27 cellular contexts compared by ENCODE assay signal in genomic region chr10:124157286-124157685, GRCh38.
DNase-seq lines count a peak whose midpoint lies in the region; ATAC-seq and TF ChIP-seq lines count a peak whose summit lies in the region.
"Had no signal": no experiment of that assay in that cellular context is flagged by ENCODE, and none has a peak within 500 bp of the region (broad histone marks: within the 10 kb centered on the region; RNA-seq: fewer than 3 reads in every experiment).

No MANE protein-coding gene starts in this region.

- no peak overlapping the region for H3K4me3 ChIP-seq in GM23248
- H3K4me3 ChIP-seq in choroid plexus epithelial cell (ENCODE audit: low read depth, low read length): no peak overlapping the region
- peak overlapping the region; percentile 15 for H3K4me3 ChIP-seq in thoracic aorta
- H3K4me3 ChIP-seq in CD8-positive, alpha-beta T cell (ENCODE audit: low read depth, low read length): no peak overlapping the region
- H3K4me3 ChIP-seq: mucosa of descending colon, prostate gland, vagina had no signal

- peaks cover 8% of the 10 kb centered on the region for H3K27me3 Mint-ChIP-seq in CD8-positive, alpha-beta T cell (ENCODE audit: low read depth)

- H3K9me3 ChIP-seq in GM23248 (ENCODE audit: low read depth) (no peaks in the 10 kb centered on the region), thoracic aorta (no peaks in the 10 kb centered on the region)
- H3K9me3 ChIP-seq in CD8-positive, alpha-beta T cell (ENCODE audit: low read length): no peaks in the 10 kb centered on the region
- H3K9me3 ChIP-seq: mucosa of descending colon, prostate gland, vagina had no signal

- no peak overlapping the region for H3K4me2 ChIP-seq in GM23248 (ENCODE audit: unreplicated experiment)

- H3K27ac ChIP-seq in GM23248: no peak overlapping the region
- peak overlapping the region; percentile 84 to 86 for H3K27ac ChIP-seq in thoracic aorta
- H3K27ac ChIP-seq in CD8-positive, alpha-beta T cell (ENCODE audit: low read depth, low read length): no peak overlapping the region
- H3K27ac ChIP-seq: prostate gland, RWPE1, vagina had no signal

- no peaks in the 10 kb centered on the region for H3K9me3 Mint-ChIP-seq in CD8-positive, alpha-beta T cell

- no peaks in the 10 kb centered on the region for H4K20me1 ChIP-seq in GM23248 (ENCODE audit: insufficient read depth)

- POLR2A ChIA-PET in CD8-positive, alpha-beta T cell (lab: Charles Lee): no interaction called here

- ATAC-seq in thoracic aorta (ENCODE audit: insufficient number of reproducible peaks, low FRiP score, low read depth): no peak
- ATAC-seq in CD8-positive, alpha-beta T cell: no peak
- ATAC-seq: activated CD4-positive, CD25-positive, alpha-beta regulatory T cell treated with anti-CD3 and anti-CD28 coated beads, Interleukin-2, amount 50 U/mL, for 24 hours; activated CD8-positive, alpha-beta T cell treated with anti-CD3 and anti-CD28 coated beads for 36 hours; mucosa of descending colon; stimulated activated effector memory CD8-positive, alpha-beta T cell treated with anti-CD3 and anti-CD28 coated beads, Interleukin-12 subunit alpha, Interleukin-12 subunit beta, amount 100 ng/mL, for 72 hours had no signal

- no peak overlapping the region for H2AFZ ChIP-seq in GM23248

- no peaks in the 10 kb centered on the region for H3F3A ChIP-seq in GM23248 (ENCODE audit: insufficient read depth)

- WGBS in GM23248 (ENCODE audit: low coverage in 1 of 2, low lambda C conversion rate in 2 of 2, missing lambda C conversion rate in 2 of 2), 2 experiments: 37 to 38% methylated on average over 5 of the region's 5 CpGs

- H3K36me3 Mint-ChIP-seq in CD8-positive, alpha-beta T cell: no peaks in the 10 kb centered on the region
- H3K36me3 Mint-ChIP-seq: CD4-positive, alpha-beta memory T cell; stimulated activated effector memory CD8-positive, alpha-beta T cell treated with anti-CD3 and anti-CD28 coated beads, Interleukin-12 subunit alpha, Interleukin-12 subunit beta, amount 100 ng/mL, for 72 hours had no signal

- H3K36me3 ChIP-seq in GM23248 (ENCODE audit: low read depth) (no peaks in the 10 kb centered on the region), thoracic aorta (no peaks in the 10 kb centered on the region)
- H3K36me3 ChIP-seq in CD8-positive, alpha-beta T cell (ENCODE audit: insufficient read depth, low read length): no peaks in the 10 kb centered on the region
- H3K36me3 ChIP-seq: prostate gland, vagina had no signal

- no peaks in the 10 kb centered on the region for H3K9me2 ChIP-seq in GM23248 (ENCODE audit: insufficient read depth)

- H3K9ac ChIP-seq in GM23248: no peak overlapping the region

- peak; percentile 8 for DNase-seq in GM23248
- DNase-seq in choroid plexus epithelial cell (ENCODE audit: low read depth): peak; percentile 62
- peak; percentile 64 for DNase-seq in myocyte (ENCODE audit: low read depth)
- no peak for DNase-seq in thoracic aorta (ENCODE audit: low spot score)
- DNase-seq in CD8-positive, alpha-beta T cell: no peak
- no peak for DNase-seq in NCI-H1092 treated with DMSO at 0.1 percent for 48 hours (lab: John Stamatoyannopoulos, UW)
- no peak for DNase-seq in activated CD4-positive, alpha-beta T cell treated with anti-CD3 and anti-CD28 coated beads, Interleukin-2, amount 50 U/mL, for 48 hours
- DNase-seq in NCI-H187 treated with DMSO at 0.1 percent for 48 hours (lab: John Stamatoyannopoulos, UW): no peak
- DNase-seq: activated effector memory CD4-positive, alpha-beta T cell treated with anti-CD3 and anti-CD28 coated beads, Interleukin-2, amount 50 U/mL, for 16 hours; activated T-cell treated with anti-CD3 and anti-CD28 coated beads for 4 hours; CD4-positive, alpha-beta memory T cell; cortex of kidney; DMS153; islet precursor cell; mucosa of descending colon; NCI-H1694; NCI-H226; NCI-H748 treated with DMSO at 0.1 percent for 48 hours; small intestine had no signal

- intact Hi-C loops in CD8-positive, alpha-beta T cell (cut with DNase I, micrococcal nuclease): loop anchor here in 1 of 2 experiments (10.0 kb wide), 1 partner anchor 198 kb away; no protein-coding TSS in a partner anchor

- H3K27me3 ChIP-seq in GM23248 (replicated peaks; ENCODE audit: insufficient read depth): peaks cover 14% of the 10 kb centered on the region
- H3K27me3 ChIP-seq in thoracic aorta (replicated peaks; ENCODE audit: insufficient read depth): no peaks in the 10 kb centered on the region
- H3K27me3 ChIP-seq in CD8-positive, alpha-beta T cell (ENCODE audit: insufficient read depth, low read length): no peaks in the 10 kb centered on the region
- H3K27me3 ChIP-seq: vagina had no signal

- CTCF ChIA-PET in CD8-positive, alpha-beta T cell (lab: Charles Lee): interaction anchor here (0.8 kb wide), 1 partner anchor 232 kb away, joined by 3 read pairs; no protein-coding TSS in a partner anchor

- H3K4me3 Mint-ChIP-seq in CD8-positive, alpha-beta T cell: no peak overlapping the region
- H3K4me3 Mint-ChIP-seq: activated CD8-positive, alpha-beta T cell treated with anti-CD3 and anti-CD28 coated beads for 36 hours; CD4-positive, alpha-beta memory T cell; H9; neural crest cell; stimulated activated effector memory CD8-positive, alpha-beta T cell treated with anti-CD3 and anti-CD28 coated beads, Interleukin-12 subunit alpha, Interleukin-12 subunit beta, amount 100 ng/mL, for 72 hours had no signal

- H3K4me1 ChIP-seq in GM23248 (ENCODE audit: insufficient read depth) (peaks cover 11% of the 10 kb centered on the region), thoracic aorta (ENCODE audit: control insufficient read depth in 1 of 2, low read depth in 2 of 2) (peaks cover 44 to 59% of the 10 kb centered on the region in 2 donors)
- H3K4me1 ChIP-seq in CD8-positive, alpha-beta T cell (ENCODE audit: insufficient read depth, low read length): peaks cover 13% of the 10 kb centered on the region

- no peak overlapping the region for H3K27ac Mint-ChIP-seq in CD8-positive, alpha-beta T cell
- H3K27ac Mint-ChIP-seq: activated CD8-positive, alpha-beta T cell treated with anti-CD3 and anti-CD28 coated beads for 36 hours; CD4-positive, alpha-beta memory T cell; H9; stimulated activated effector memory CD8-positive, alpha-beta T cell treated with anti-CD3 and anti-CD28 coated beads, Interleukin-12 subunit alpha, Interleukin-12 subunit beta, amount 100 ng/mL, for 72 hours had no signal

- in situ Hi-C loops in GM23248 (cut with MboI): no loop called here

- H3K79me2 ChIP-seq in GM23248 (ENCODE audit: insufficient read depth): no peaks in the 10 kb centered on the region

- TF ChIP-seq CTCF in choroid plexus epithelial cell (conservative IDR thresholded peaks at IDR 0.05; ENCODE audit: low read depth, low read length) (no peak), thoracic aorta (IDR thresholded peaks at IDR 0.05) (no peak)
- TF ChIP-seq CTCF in CD8-positive, alpha-beta T cell (IDR thresholded peaks at IDR 0.05): no peak

- no peaks in the 10 kb centered on the region for H3K4me1 Mint-ChIP-seq in CD8-positive, alpha-beta T cell (ENCODE audit: low read depth)

Comparison
In these comparisons a context has a peak if more than half of its experiments do, and no peak if none do; other contexts are left out.
1. DNase-seq: peak in GM23248 (single experiment), choroid plexus epithelial cell (single experiment) and myocyte (single experiment); none in thoracic aorta (single experiment), CD8-positive, alpha-beta T cell (0 of 7), NCI-H1092 treated with DMSO at 0.1 percent for 48 hours (single experiment), activated CD4-positive, alpha-beta T cell treated with anti-CD3 and anti-CD28 coated beads, Interleukin-2, amount 50 U/mL, for 48 hours (0 of 2) and NCI-H187 treated with DMSO at 0.1 percent for 48 hours (single experiment).
2. H3K27ac ChIP-seq: peak in thoracic aorta (2 of 2); none in GM23248 (single experiment) and CD8-positive, alpha-beta T cell (single experiment).